In the genomic region with DNA sequence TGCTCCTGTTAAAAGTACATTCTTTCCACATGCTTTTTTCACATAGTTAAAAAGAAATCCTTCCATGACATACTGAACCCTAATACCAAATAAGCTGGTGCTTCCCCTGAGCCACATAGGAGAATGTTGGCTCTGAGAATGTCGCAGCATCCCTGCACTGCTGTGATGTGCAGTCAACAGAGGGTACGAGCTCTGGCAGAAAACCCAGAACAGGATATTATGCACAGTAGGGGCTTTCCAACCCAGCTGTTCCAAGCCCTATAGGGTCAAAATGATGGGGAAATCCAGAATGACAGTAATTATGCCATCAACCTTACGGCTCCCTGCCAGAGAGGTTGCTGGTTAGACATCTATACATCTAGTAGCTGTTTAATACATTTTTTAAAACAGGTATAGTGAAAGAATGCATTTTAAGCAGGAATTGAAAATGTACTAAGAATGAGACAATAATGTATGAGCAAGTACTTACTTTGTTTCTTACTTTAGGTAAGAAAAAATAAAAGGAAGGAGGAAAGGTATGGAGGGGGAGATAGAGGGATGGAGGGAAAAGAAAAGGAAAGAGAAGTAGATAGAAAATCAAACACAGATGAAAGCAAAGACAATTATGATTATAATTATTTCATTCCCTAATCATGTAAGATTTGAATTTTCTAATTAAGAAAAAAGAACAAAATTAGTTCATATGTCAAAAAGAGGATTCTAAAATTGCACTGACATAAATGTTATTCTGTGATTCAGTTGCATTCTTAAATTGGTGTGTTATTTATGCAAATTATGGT, we compare ENCODE assay signal across 1 cellular context.
TF ChIP-seq lines count a peak whose summit lies in the region.

No MANE protein-coding gene starts in this region.

TF ChIP-seq in K562, 482 proteins besides CTCF, POLR2A, EP300 and RAD21 (continued from another document):
- TF ChIP-seq SIRT6 (IDR thresholded peaks at IDR 0.05; ENCODE audit: low read depth, low read length) (no peak), YY1 (IDR thresholded peaks at IDR 0.05; ENCODE audit: borderline replicate concordance in 1 of 3, control insufficient read depth in 1 of 3, extremely low read depth in 1 of 3, insufficient read depth in 3 of 3, insufficient read length in 1 of 3, insufficient replicate concordance in 2 of 3, low read depth in 1 of 3, low read length in 2 of 3) (no peak), RBBP5 (IDR thresholded peaks at IDR 0.05; ENCODE audit: borderline replicate concordance, insufficient read depth, low read length, poor library complexity, severe bottlenecking) (no peak)
TF ChIP-seq in K562: peak in this region for 3.
